8 cellular contexts compared by ENCODE assay signal in genomic region chr5:180832638-180833068, GRCh38. TPM values are rescaled to one million over a fixed set of nuclear protein-coding genes. Genes with fewer than 3 reads are reported as not detected.
DNase-seq lines count a peak whose midpoint lies in the region; ATAC-seq, FAIRE-seq and TF ChIP-seq lines count a peak whose summit lies in the region.

No MANE protein-coding gene starts in this region.

- H3K4me1 ChIP-seq in breast epithelium (peaks cover 9 to 20% of the 10 kb centered on the region in 2 donors), pancreas (peaks cover 0 to 18% (median 15%) of the 10 kb centered on the region in 3 donors)

- ATAC-seq in pancreas: no peak

- H3K27me3 ChIP-seq in breast epithelium: no peaks in the 10 kb centered on the region
- H3K27me3 ChIP-seq in pancreas: no peaks in the 10 kb centered on the region

- in situ Hi-C loops in G401 (cut with HindIII; ENCODE audit: low sequenced_read_pairs): no loop called here

- CTCF ChIA-PET in Calu3 (lab: Charles Lee): interaction anchor here (1.0 to 1.1 kb wide), 2 partner anchors 18 to 33 kb away, joined by 3 to 4 read pairs; no protein-coding TSS in a partner anchor

- H3K36me3 ChIP-seq in breast epithelium (no peaks in the 10 kb centered on the region), pancreas (peaks cover 0 to 11% (median 0%) of the 10 kb centered on the region in 3 donors)

- H3K4me1 Mint-ChIP-seq in Calu3 (ENCODE audit: low read depth, unreplicated experiment) (peaks cover 32% of the 10 kb centered on the region), IgD-negative memory B cell (peaks cover 20 to 30% (median 24%) of the 10 kb centered on the region in 3 donors)

- TSS peak; percentile 62 for BruUV-seq in Calu3 (replicated peaks; lab: Mats Ljungman, UMichigan)

- no peak for TF ChIP-seq POLR2A in breast epithelium (IDR thresholded peaks at IDR 0.05)

- no peaks in the 10 kb centered on the region for H3K9me3 ChIP-seq in breast epithelium
- no peaks in the 10 kb centered on the region for H3K9me3 ChIP-seq in pancreas

- H3K27ac Mint-ChIP-seq in Calu3 (ENCODE audit: unreplicated experiment): peak overlapping the region; percentile 93
- peak overlapping the region; percentile 93 to 96 (median 93) for H3K27ac Mint-ChIP-seq in IgD-negative memory B cell

- intact Hi-C loops in Calu3 (cut with micrococcal nuclease; ENCODE audit: unreplicated experiment) (no loop called here), breast epithelium (cut with DNase I; ENCODE audit: low total_unique reads) (no loop called here), pancreas (cut with DNase I) (no loop called here)

- peak overlapping the region; percentile 97 to 99 for H3K27ac ChIP-seq in breast epithelium
- H3K27ac ChIP-seq in pancreas: no peak overlapping the region

- peaks cover 42% of the 10 kb centered on the region for H3K36me3 Mint-ChIP-seq in Calu3 (ENCODE audit: insufficient read depth, unreplicated experiment)
- peaks cover 8% of the 10 kb centered on the region for H3K36me3 Mint-ChIP-seq in IgD-negative memory B cell

- FAIRE-seq in pancreas (lab: Jason Lieb, UNC): no peak

- no peak for DNase-seq in Calu3
- peak; percentile 63 for DNase-seq in GM20000 (ENCODE audit: low spot score)
- no peak for DNase-seq in breast epithelium (ENCODE audit: low spot score in 2 of 2)
- peak; percentile 24 for DNase-seq in stimulated activated CD4-positive, alpha-beta T cell treated with anti-CD3 and anti-CD28 coated beads, Interleukin-12 subunit alpha, Interleukin-12 subunit beta, amount 100 ng/mL, for 4 hours
- no peak for DNase-seq in pancreas
- DNase-seq in NCI-H524 treated with DMSO at 0.1 percent for 48 hours (lab: John Stamatoyannopoulos, UW): no peak
- DNase-seq in G401 (ENCODE audit: low spot score): no peak

- WGBS in pancreas, 2 donors: 48 to 55% methylated on average over 2 of the region's 2 CpGs

- H3K4me3 ChIP-seq in breast epithelium: peak overlapping the region; percentile 77 to 91 (median 82)
- H3K4me3 ChIP-seq in pancreas: peak overlapping the region in 2 of 4 donors; percentile 76 to 89

- H3K9me3 Mint-ChIP-seq in Calu3 (ENCODE audit: low read depth, unreplicated experiment) (peaks cover 3% of the 10 kb centered on the region), IgD-negative memory B cell (no peaks in the 10 kb centered on the region)

- H3K4me3 Mint-ChIP-seq in Calu3 (ENCODE audit: low read depth, unreplicated experiment): peak overlapping the region; percentile 88
- peak overlapping the region; percentile 91 to 99 (median 97) for H3K4me3 Mint-ChIP-seq in IgD-negative memory B cell

- TF ChIP-seq CTCF in Calu3 (IDR thresholded peaks at IDR 0.05; ENCODE audit: unreplicated experiment): no peak
- no peak for TF ChIP-seq CTCF in GM20000 (IDR thresholded peaks at IDR 0.05; ENCODE audit: extremely low read depth, missing control alignments)
- no peak for TF ChIP-seq CTCF in breast epithelium (IDR thresholded peaks at IDR 0.05)
- no peak for TF ChIP-seq CTCF in pancreas (IDR thresholded peaks at IDR 0.05)

- H3K27me3 Mint-ChIP-seq in Calu3 (ENCODE audit: unreplicated experiment): no peaks in the 10 kb centered on the region
- no peaks in the 10 kb centered on the region for H3K27me3 Mint-ChIP-seq in IgD-negative memory B cell

RNA-seq across cellular contexts. Expression of gene ZFP62, which starts 28.4 kb away (rescaled TPM):
- total RNA-seq in Calu3 (2022): 43.5 and 46.4 TPM in 2 replicates
- polyA plus RNA-seq in IgD-negative memory B cell: 22.1 TPM
- total RNA-seq in breast epithelium: 10 to 100 TPM; 18.6 to 49.6 (median 35.4) TPM
- total RNA-seq in pancreas: 10 to 100 TPM; 10.4 to 23.9 (median 13.0) TPM
- 10 to 100 TPM; 15.1 to 18.2 TPM for polyA plus RNA-seq in pancreas
- total RNA-seq in G401 (2014; rRNA removed; shearing (Covaris generic)): 33.0 and 37.9 TPM in 2 replicates

RNA-seq across cellular contexts. Expression of gene MGAT1, which starts 30.0 kb away (rescaled TPM):
- total RNA-seq in Calu3 (2022): 77.5 and 86.4 TPM in 2 replicates
- polyA plus RNA-seq in IgD-negative memory B cell: 101 TPM
- total RNA-seq in breast epithelium: 100 to 1,000 TPM; 127 to 236 (median 163) TPM
- total RNA-seq in pancreas: 10 to 100 TPM; 53.4 to 96.3 (median 76.2) TPM
- polyA plus RNA-seq in pancreas: 10 to 100 TPM; 58.8 to 62.9 TPM
- 207 and 258 TPM in 2 replicates for total RNA-seq in G401 (2014; rRNA removed; shearing (Covaris generic))

Comparison
In these comparisons a context has a peak if more than half of its experiments do, and no peak if none do; other contexts are left out.
1. DNase-seq: peak in GM20000 (single experiment) and stimulated activated CD4-positive, alpha-beta T cell treated with anti-CD3 and anti-CD28 coated beads, Interleukin-12 subunit alpha, Interleukin-12 subunit beta, amount 100 ng/mL, for 4 hours (single experiment); none in Calu3 (single experiment), breast epithelium (0 of 2), pancreas (0 of 6), NCI-H524 treated with DMSO at 0.1 percent for 48 hours (single experiment) and G401 (single experiment).
2. H3K27ac ChIP-seq: peak in breast epithelium (2 of 2); none in pancreas (0 of 4).